Comparison of ENCODE assay signal across 27 cellular contexts in the genomic region with DNA sequence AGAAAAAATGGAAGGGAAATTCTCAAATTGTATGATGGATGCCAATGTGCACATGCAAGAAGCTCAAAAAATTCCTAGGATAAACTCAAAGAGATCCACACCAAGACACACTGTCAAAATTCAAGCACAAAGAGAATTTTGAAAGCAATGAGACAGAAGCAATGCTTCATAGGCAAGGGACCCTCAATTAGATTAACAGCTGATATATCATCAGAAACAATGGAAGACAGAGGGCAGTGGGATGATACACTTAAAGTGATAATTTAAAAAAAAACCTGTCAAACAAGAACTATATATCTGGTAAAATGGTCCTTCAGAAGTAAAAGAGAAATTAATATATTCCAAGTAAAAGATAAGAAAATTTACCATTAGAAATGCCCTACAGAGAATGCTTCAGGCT.
"Had no signal": no experiment of that assay in that cellular context is flagged by ENCODE, and none has a peak within 500 bp of the region (broad histone marks: within the 10 kb centered on the region; RNA-seq: fewer than 3 reads in every experiment).

No MANE protein-coding gene starts in this region.

- H3K4me3 Mint-ChIP-seq: dendritic cell treated with granulocyte-macrophage colony-stimulating factor and Interleukin-4, amounts not matched to agents 40 ng/mL and 50 ng/mL, for 4 days; endodermal cell; memory B cell; mesothelial cell of epicardium; naive B cell; nephron; neural progenitor cell; stimulated activated effector memory CD8-positive, alpha-beta T cell treated with anti-CD3 and anti-CD28 coated beads, Interleukin-12 subunit alpha, Interleukin-12 subunit beta, amount 100 ng/mL, for 72 hours had no signal

- H3K4me1 ChIP-seq: gastrocnemius medialis, neural progenitor cell, parathyroid adenoma, sigmoid colon, stomach, thyroid gland, vagina had no signal

- H3K4me3 ChIP-seq: gastrocnemius medialis, lung, mucosa of descending colon, neural progenitor cell, sigmoid colon, stomach, thyroid gland, vagina had no signal

- H2AFZ ChIP-seq: neural progenitor cell, parathyroid adenoma had no signal

- H3K4me2 ChIP-seq: neural progenitor cell had no signal

- H3K9me3 ChIP-seq: gastrocnemius medialis, thyroid gland had no signal

- H3K27me3 ChIP-seq: gastrocnemius medialis, neural progenitor cell, sigmoid colon, stomach, thyroid gland, vagina had no signal

- H3K27ac ChIP-seq: epithelial cell of prostate, gastrocnemius medialis, neural progenitor cell, parathyroid adenoma, sigmoid colon, stomach, thyroid gland, vagina had no signal

- H3K79me2 ChIP-seq: parathyroid adenoma had no signal

- ATAC-seq: esophagus mucosa; gastrocnemius medialis; mucosa of descending colon; stimulated activated effector memory CD8-positive, alpha-beta T cell treated with anti-CD3 and anti-CD28 coated beads, Interleukin-12 subunit alpha, Interleukin-12 subunit beta, amount 100 ng/mL, for 72 hours had no signal

- DNase-seq: effector CD8-positive, alpha-beta T cell; endodermal cell; foreskin fibroblast; gastrocnemius medialis; head of caudate nucleus; mucosa of descending colon; naive B cell; sigmoid colon; stimulated activated CD4-positive, alpha-beta T cell treated with anti-CD3 and anti-CD28 coated beads, Interleukin-2, amount 100 ng/mL, for 24 hours; stimulated activated CD4-positive, alpha-beta T cell treated with anti-CD3 and anti-CD28 coated beads, Interleukin-4, amount 100 ng/mL, for 24 hours; stimulated activated naive CD4-positive, alpha-beta T cell treated with Interleukin-2 at 50 U/mL for 16 hours; stomach; thyroid gland; trophoblast cell had no signal

- FAIRE-seq: keratinocyte had no signal

- H3K27me3 Mint-ChIP-seq: dendritic cell treated with granulocyte-macrophage colony-stimulating factor and Interleukin-4, amounts not matched to agents 40 ng/mL and 50 ng/mL, for 4 days; memory B cell; naive B cell; progenitor cell of endocrine pancreas had no signal

- H3K4me1 Mint-ChIP-seq: endodermal cell; memory B cell; mesothelial cell of epicardium; naive B cell; nephron; neural progenitor cell; stimulated activated effector memory CD8-positive, alpha-beta T cell treated with anti-CD3 and anti-CD28 coated beads, Interleukin-12 subunit alpha, Interleukin-12 subunit beta, amount 100 ng/mL, for 72 hours had no signal

- H3K36me3 ChIP-seq: gastrocnemius medialis, neural progenitor cell, sigmoid colon, stomach, thyroid gland, vagina had no signal

- H3K9ac ChIP-seq: neural progenitor cell, parathyroid adenoma had no signal

- H3K36me3 Mint-ChIP-seq: memory B cell; naive B cell; stimulated activated effector memory CD8-positive, alpha-beta T cell treated with anti-CD3 and anti-CD28 coated beads, Interleukin-12 subunit alpha, Interleukin-12 subunit beta, amount 100 ng/mL, for 72 hours had no signal

- H3K27ac Mint-ChIP-seq: dendritic cell treated with granulocyte-macrophage colony-stimulating factor and Interleukin-4, amounts not matched to agents 40 ng/mL and 50 ng/mL, for 4 days; endodermal cell; memory B cell; mesothelial cell of epicardium; naive B cell; nephron; neural progenitor cell; progenitor cell of endocrine pancreas; stimulated activated effector memory CD8-positive, alpha-beta T cell treated with anti-CD3 and anti-CD28 coated beads, Interleukin-12 subunit alpha, Interleukin-12 subunit beta, amount 100 ng/mL, for 72 hours had no signal
